ENCODE assay signal across 9 cellular contexts in genomic region chr17:48483471-48484131, GRCh38. TPM values are rescaled to one million over a fixed set of nuclear protein-coding genes. Genes with fewer than 3 reads are reported as not detected.
DNase-seq lines count a peak whose midpoint lies in the region; ATAC-seq and TF ChIP-seq lines count a peak whose summit lies in the region.
"Had no signal": no experiment of that assay in that cellular context is flagged by ENCODE, and none has a peak within 500 bp of the region (broad histone marks: within the 10 kb centered on the region; RNA-seq: fewer than 3 reads in every experiment).

No MANE protein-coding gene starts in this region.

- H3K9me3 ChIP-seq in mucosa of descending colon, result no peaks in the 10 kb centered on the region
- H3K9me3 ChIP-seq: psoas muscle had no signal

- DNase-seq in GM19238 (ENCODE audit: insufficient read length, low spot score) (peak; percentile 30), NCI-H2029 treated with DMSO at 0.1 percent for 48 hours (lab: John Stamatoyannopoulos, UW) (peak; percentile 21), mucosa of descending colon (peak in 2 of 3 donors; percentile 19 to 36), NCI-H2171 (lab: John Stamatoyannopoulos, UW) (no peak), NOMO-1 (lab: John Stamatoyannopoulos, UW; ENCODE audit: unreplicated experiment in 2 of 2) (no peak)
- DNase-seq in activated naive CD4-positive, alpha-beta T cell treated with anti-CD3 and anti-CD28 coated beads, Interleukin-2, amount 10 ng/mL, durations not matched to agents 7 days and 5 days, result peak; percentile 59

- H3K9me3 Mint-ChIP-seq in activated naive CD4-positive, alpha-beta T cell treated with anti-CD3 and anti-CD28 coated beads, Interleukin-2, amount 10 ng/mL, durations not matched to agents 7 days and 5 days, result no peaks in the 10 kb centered on the region

- TF ChIP-seq CTCF in mucosa of descending colon (IDR thresholded peaks at IDR 0.05), result no peak

- peak; percentile 49 for ATAC-seq in mucosa of descending colon
- no peak for ATAC-seq in HG02973 (IDR thresholded peaks at IDR 0.05; ENCODE audit: unreplicated experiment)
- ATAC-seq in HG03175 (IDR thresholded peaks at IDR 0.05; ENCODE audit: unreplicated experiment), result no peak

- H3K4me3 Mint-ChIP-seq in activated naive CD4-positive, alpha-beta T cell treated with anti-CD3 and anti-CD28 coated beads, Interleukin-2, amount 10 ng/mL, durations not matched to agents 7 days and 5 days, result no peak overlapping the region

- H3K36me3 Mint-ChIP-seq in activated naive CD4-positive, alpha-beta T cell treated with anti-CD3 and anti-CD28 coated beads, Interleukin-2, amount 10 ng/mL, durations not matched to agents 7 days and 5 days, result no peaks in the 10 kb centered on the region

- peaks cover 46% of the 10 kb centered on the region for H3K27me3 Mint-ChIP-seq in activated naive CD4-positive, alpha-beta T cell treated with anti-CD3 and anti-CD28 coated beads, Interleukin-2, amount 10 ng/mL, durations not matched to agents 7 days and 5 days

- no peaks in the 10 kb centered on the region for H3K4me1 ChIP-seq in mucosa of descending colon (ENCODE audit: low read depth)
- H3K4me1 ChIP-seq: psoas muscle had no signal

- CTCF ChIA-PET in activated naive CD4-positive, alpha-beta T cell treated with anti-CD3 and anti-CD28 coated beads, Interleukin-2, amount 10 ng/mL, durations not matched to agents 7 days and 5 days (lab: Charles Lee), result interaction anchor here (0.6 kb wide), 1 partner anchor 22 kb away, joined by 3 read pairs; no protein-coding TSS in a partner anchor

- intact Hi-C loops in mucosa of descending colon (cut with DNase I, micrococcal nuclease), result no loop called here

- peaks cover 35% of the 10 kb centered on the region for H3K4me1 Mint-ChIP-seq in activated naive CD4-positive, alpha-beta T cell treated with anti-CD3 and anti-CD28 coated beads, Interleukin-2, amount 10 ng/mL, durations not matched to agents 7 days and 5 days

- no peak overlapping the region for H3K27ac Mint-ChIP-seq in activated naive CD4-positive, alpha-beta T cell treated with anti-CD3 and anti-CD28 coated beads, Interleukin-2, amount 10 ng/mL, durations not matched to agents 7 days and 5 days

- H3K36me3 ChIP-seq in mucosa of descending colon (ENCODE audit: low read depth), result no peaks in the 10 kb centered on the region

- H3K4me3 ChIP-seq in mucosa of descending colon, result no peak overlapping the region
- H3K4me3 ChIP-seq: psoas muscle had no signal

RNA-seq across cellular contexts. Expression of gene HOXB1, which starts 47.2 kb away (rescaled TPM):
- total RNA-seq in mucosa of descending colon, result not detected
- total RNA-seq: psoas muscle had no signal

RNA-seq across cellular contexts. Expression of gene SKAP1, which starts 53.6 kb away (rescaled TPM):
- 1 to 10 TPM; 2.2 to 3.2 (median 2.4) TPM for total RNA-seq in mucosa of descending colon

Comparison
In these comparisons a context has a peak if more than half of its experiments do, and no peak if none do; other contexts are left out.
1. DNase-seq: peak in GM19238 (single experiment), NCI-H2029 treated with DMSO at 0.1 percent for 48 hours (single experiment), activated naive CD4-positive, alpha-beta T cell treated with anti-CD3 and anti-CD28 coated beads, Interleukin-2, amount 10 ng/mL, durations not matched to agents 7 days and 5 days (single experiment) and mucosa of descending colon (2 of 3); none in NCI-H2171 (single experiment) and NOMO-1 (0 of 2).